24 cellular contexts compared by ENCODE assay signal in genomic region chr6:30641048-30641447, GRCh38. TPM values are rescaled to one million over a fixed set of nuclear protein-coding genes. Genes with fewer than 3 reads are reported as not detected.
DNase-seq lines count a peak whose midpoint lies in the region; ATAC-seq and TF ChIP-seq lines count a peak whose summit lies in the region.
"Had no signal": no experiment of that assay in that cellular context is flagged by ENCODE, and none has a peak within 500 bp of the region (broad histone marks: within the 10 kb centered on the region; RNA-seq: fewer than 3 reads in every experiment).

No MANE protein-coding gene starts in this region.

- H3K4me3 ChIP-seq in SJCRH30 = no peak overlapping the region
- H3K4me3 ChIP-seq: PC-9, right atrium auricular region, tibial nerve had no signal

- no peak for TF ChIP-seq CTCF in endothelial cell (IDR thresholded peaks at IDR 0.05; ENCODE audit: unreplicated experiment)

- peaks cover 7% of the 10 kb centered on the region; the same call in 1 of the 2 replicates for H3K36me3 ChIP-seq in SJCRH30

- H3K9me3 Mint-ChIP-seq in stimulated activated naive CD8-positive, alpha-beta T cell treated with anti-CD3 and anti-CD28 coated beads, Interleukin-15, Interleukin-2, amounts not matched to agents 100 ng/mL and 50 ng/mL, for 24 hours = no peaks in the 10 kb centered on the region
- H3K9me3 Mint-ChIP-seq in T-cell (no peaks in the 10 kb centered on the region), endothelial cell (ENCODE audit: unreplicated experiment) (no peaks in the 10 kb centered on the region)
- H3K9me3 Mint-ChIP-seq: activated naive CD4-positive, alpha-beta T cell treated with anti-CD3 and anti-CD28 coated beads, Interleukin-2, amount 50 U/mL, for 72 hours; CD4-positive, CD25-positive, alpha-beta regulatory T cell; HFFc6 had no signal

- POLR2A ChIA-PET in T-cell (lab: Charles Lee) = interaction anchor here in 1 of 2 donors (0.8 to 1.1 kb wide), 3 partner anchors 7 to 30 kb away, joined by 3 to 4 read pairs (median 3); no protein-coding TSS in a partner anchor

- no peaks in the 10 kb centered on the region for H3K4me1 ChIP-seq in SJCRH30
- H3K4me1 ChIP-seq: right atrium auricular region had no signal

- no peak for ATAC-seq in stimulated activated naive CD8-positive, alpha-beta T cell treated with anti-CD3 and anti-CD28 coated beads, Interleukin-15, Interleukin-2, amounts not matched to agents 100 U/mL and 50 U/mL, for 24 hours
- ATAC-seq in T-cell (replicated peaks in 1 of 4) = peak; percentile 59 to 83 (median 75)
- ATAC-seq in HG03097 (IDR thresholded peaks at IDR 0.05; ENCODE audit: low FRiP score, unreplicated experiment) = no peak
- ATAC-seq: activated naive CD4-positive, alpha-beta T cell treated with anti-CD3 and anti-CD28 coated beads, Interleukin-2, amount 50 U/mL, for 72 hours had no signal

- peak overlapping the region; percentile 50 for H3K27ac Mint-ChIP-seq in stimulated activated naive CD8-positive, alpha-beta T cell treated with anti-CD3 and anti-CD28 coated beads, Interleukin-15, Interleukin-2, amounts not matched to agents 100 ng/mL and 50 ng/mL, for 24 hours
- H3K27ac Mint-ChIP-seq in T-cell (peak overlapping the region; percentile 61 to 89), endothelial cell (ENCODE audit: unreplicated experiment) (peak overlapping the region; percentile 15)
- H3K27ac Mint-ChIP-seq: HFFc6 had no signal

- CTCF ChIA-PET in T-cell (lab: Charles Lee) = interaction anchor here in 1 of 2 donors (0.9 kb wide), 1 partner anchor 90 kb away, joined by 3 read pairs; no protein-coding TSS in a partner anchor

- no peaks in the 10 kb centered on the region for H3K27me3 Mint-ChIP-seq in stimulated activated naive CD8-positive, alpha-beta T cell treated with anti-CD3 and anti-CD28 coated beads, Interleukin-15, Interleukin-2, amounts not matched to agents 100 ng/mL and 50 ng/mL, for 24 hours
- H3K27me3 Mint-ChIP-seq in T-cell (no peaks in the 10 kb centered on the region), endothelial cell (ENCODE audit: unreplicated experiment) (peaks cover 7% of the 10 kb centered on the region)
- H3K27me3 Mint-ChIP-seq: CD4-positive, CD25-positive, alpha-beta regulatory T cell had no signal

- no peaks in the 10 kb centered on the region for H3K27me3 ChIP-seq in SJCRH30
- H3K27me3 ChIP-seq: right atrium auricular region, tibial nerve had no signal

- H3K4me1 Mint-ChIP-seq in stimulated activated naive CD8-positive, alpha-beta T cell treated with anti-CD3 and anti-CD28 coated beads, Interleukin-15, Interleukin-2, amounts not matched to agents 100 ng/mL and 50 ng/mL, for 24 hours (ENCODE audit: low read depth) = peaks cover 27% of the 10 kb centered on the region
- H3K4me1 Mint-ChIP-seq in T-cell (peaks cover 19 to 26% (median 25%) of the 10 kb centered on the region in 3 donors), endothelial cell (ENCODE audit: unreplicated experiment) (peaks cover 51% of the 10 kb centered on the region)

- H3K36me3 Mint-ChIP-seq in stimulated activated naive CD8-positive, alpha-beta T cell treated with anti-CD3 and anti-CD28 coated beads, Interleukin-15, Interleukin-2, amounts not matched to agents 100 ng/mL and 50 ng/mL, for 24 hours (ENCODE audit: low read depth) = peaks cover 38% of the 10 kb centered on the region
- H3K36me3 Mint-ChIP-seq in T-cell = peaks cover 3% of the 10 kb centered on the region
- H3K36me3 Mint-ChIP-seq in endothelial cell (ENCODE audit: low read depth, unreplicated experiment) = peaks cover 27% of the 10 kb centered on the region
- H3K36me3 Mint-ChIP-seq: activated naive CD4-positive, alpha-beta T cell treated with anti-CD3 and anti-CD28 coated beads, Interleukin-2, amount 50 U/mL, for 72 hours had no signal

- no peaks in the 10 kb centered on the region for H3K9me3 ChIP-seq in SJCRH30 (replicated peaks)
- H3K9me3 ChIP-seq: right atrium auricular region, tibial nerve had no signal

- H3K4me3 Mint-ChIP-seq in stimulated activated naive CD8-positive, alpha-beta T cell treated with anti-CD3 and anti-CD28 coated beads, Interleukin-15, Interleukin-2, amounts not matched to agents 100 ng/mL and 50 ng/mL, for 24 hours = no peak overlapping the region
- H3K4me3 Mint-ChIP-seq in T-cell (peak overlapping the region in 1 of 3 donors; percentile 25), endothelial cell (ENCODE audit: unreplicated experiment) (peak overlapping the region; percentile 61)
- H3K4me3 Mint-ChIP-seq: HFFc6 had no signal

- H3K27ac ChIP-seq in SJCRH30 = no peak overlapping the region
- H3K27ac ChIP-seq: KMS-11, parathyroid adenoma, PC-9, right atrium auricular region, tibial nerve had no signal

- no peak for DNase-seq in stimulated activated naive CD8-positive, alpha-beta T cell treated with anti-CD3 and anti-CD28 coated beads, Interleukin-15, Interleukin-2, amounts not matched to agents 100 U/mL and 50 U/mL, for 24 hours
- DNase-seq in T-cell (peak in 6 of 34 experiments; percentile 6 to 13 (median 10)), endothelial cell (ENCODE audit: low spot score) (no peak), inferior parietal cortex (ENCODE audit: extremely low spot score) (no peak), SJCRH30 (no peak)
- DNase-seq: HFFc6; midbrain; MV-4-11; NCI-H1694 treated with DMSO at 0.1 percent for 48 hours; NCI-H2171; NCI-H510A treated with DMSO at 0.1 percent for 48 hours; PC-9; SHP77 treated with DMSO at 0.1 percent for 48 hours; stimulated activated CD4-positive, alpha-beta T cell treated with anti-CD3 and anti-CD28 coated beads, Interleukin-4, amount 100 ng/mL, for 1 hour; stimulated activated naive CD4-positive, alpha-beta T cell treated with Interleukin-2 at 50 U/mL for 16 hours; SW 1271 had no signal

RNA-seq across cellular contexts. Expression of gene C6orf136, which starts 5.9 kb away (rescaled TPM):
- total RNA-seq in T-cell (10 to 100 TPM; 24.5 to 39.8 (median 31.4) TPM), endothelial cell (ENCODE audit: unreplicated experiment) (15.1 TPM)
- total RNA-seq in SJCRH30 (2014; rRNA removed; shearing (Covaris generic)) = 9.1 and 10.0 TPM in 2 replicates

RNA-seq across cellular contexts. Expression of gene ATAT1, which starts 14.4 kb away (rescaled TPM):
- total RNA-seq in T-cell = 10 to 100 TPM in 4 of 5 donors, 1 to 10 TPM in 1; 6.9 to 11.8 (median 10.4) TPM
- total RNA-seq in endothelial cell (ENCODE audit: unreplicated experiment) = 30.3 TPM
- 11.4 and 13.0 TPM in 2 replicates for total RNA-seq in SJCRH30 (2014; rRNA removed; shearing (Covaris generic))

RNA-seq across cellular contexts. Expression of gene MRPS18B, which starts 23.4 kb away (rescaled TPM):
- total RNA-seq in T-cell = 10 to 100 TPM; 20.7 to 55.5 (median 50.2) TPM
- total RNA-seq in endothelial cell (ENCODE audit: unreplicated experiment) = 39.8 TPM
- total RNA-seq in SJCRH30 (2014; rRNA removed; shearing (Covaris generic)) = 48.8 and 51.6 TPM in 2 replicates

RNA-seq across cellular contexts. Expression of gene PPP1R10, which starts 24.0 kb away (rescaled TPM):
- total RNA-seq in T-cell (100 to 1,000 TPM; 104 to 170 (median 163) TPM), endothelial cell (ENCODE audit: unreplicated experiment) (75.8 TPM)
- total RNA-seq in SJCRH30 (2014; rRNA removed; shearing (Covaris generic)) = 93.7 and 120 TPM in 2 replicates

RNA-seq across cellular contexts. Expression of gene DHX16, which starts 31.8 kb away (rescaled TPM):
- total RNA-seq in T-cell (10 to 100 TPM; 29.0 to 51.9 (median 46.2) TPM), endothelial cell (ENCODE audit: unreplicated experiment) (38.5 TPM)
- 26.5 and 29.0 TPM in 2 replicates for total RNA-seq in SJCRH30 (2014; rRNA removed; shearing (Covaris generic))

Comparison
In these comparisons a context has a peak if more than half of its experiments do, and no peak if none do; other contexts are left out.
1. H3K27ac Mint-ChIP-seq: peak in every context shown above with its lines; median percentile 75 in T-cell; 50 in stimulated activated naive CD8-positive, alpha-beta T cell treated with anti-CD3 and anti-CD28 coated beads, Interleukin-15, Interleukin-2, amounts not matched to agents 100 ng/mL and 50 ng/mL, for 24 hours; 15 in endothelial cell.
2. ATAC-seq: peak in T-cell (4 of 4); none in stimulated activated naive CD8-positive, alpha-beta T cell treated with anti-CD3 and anti-CD28 coated beads, Interleukin-15, Interleukin-2, amounts not matched to agents 100 U/mL and 50 U/mL, for 24 hours (single experiment) and HG03097 (single experiment).